ENCODE assay signal across 9 cellular contexts in the genomic region with DNA sequence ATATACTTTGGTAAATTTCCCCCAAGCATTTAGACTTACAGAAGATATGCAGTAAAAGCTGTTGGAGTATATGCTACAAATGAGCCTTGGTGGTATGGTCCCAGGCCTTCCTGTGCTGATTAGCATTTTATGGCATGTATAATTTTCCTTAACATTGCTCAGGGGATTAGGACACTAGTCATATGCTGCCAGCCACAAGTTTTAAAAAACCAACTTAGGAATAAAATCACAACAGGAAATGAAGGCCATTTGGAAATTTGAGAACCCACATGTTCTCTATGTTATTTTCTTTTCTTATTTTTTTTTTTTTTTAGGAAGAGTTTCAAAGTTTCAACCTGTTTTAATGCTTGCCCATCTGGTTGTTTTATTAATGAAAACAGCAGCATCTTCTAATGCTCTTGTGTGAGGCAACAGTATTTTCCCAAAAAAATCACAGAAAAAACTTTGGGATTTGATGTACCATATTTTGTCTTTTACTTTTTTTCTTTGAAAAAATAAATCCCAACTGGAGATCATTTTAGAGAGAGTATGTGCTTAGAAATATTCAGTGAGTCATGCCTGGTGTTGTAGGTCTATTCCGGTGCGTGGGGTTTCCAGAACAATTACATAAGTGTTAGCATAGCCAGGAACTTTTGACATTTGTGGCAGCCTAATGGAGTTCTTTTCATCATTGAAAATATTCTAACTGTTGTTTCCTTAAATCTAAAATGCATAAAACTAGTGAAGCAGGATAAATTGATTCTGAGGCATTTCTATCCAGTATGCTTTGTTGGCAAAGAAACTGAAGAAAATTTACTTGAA. TPM values are rescaled to one million over a fixed set of nuclear protein-coding genes. Genes with fewer than 3 reads are reported as not detected.
A peak's percentile ranks its signal among the peaks of the same experiment; 100 is the strongest.
DNase-seq lines count a peak whose midpoint lies in the region; ATAC-seq and TF ChIP-seq lines count a peak whose summit lies in the region.
"Had no signal": no experiment of that assay in that cellular context is flagged by ENCODE, and none has a peak within 500 bp of the region (broad histone marks: within the 10 kb centered on the region; RNA-seq: fewer than 3 reads in every experiment).

No MANE protein-coding gene starts in this region.

- TF ChIP-seq CTCF in PC-9 (conservative IDR thresholded peaks at IDR 0.05) (no peak), lung (IDR thresholded peaks at IDR 0.05; ENCODE audit: control extremely low read depth, extremely low read depth) (no peak)

- no peak overlapping the region for H2AK5ac ChIP-seq in neuronal stem cell (ENCODE audit: low read depth, low read length)

- H3K27ac ChIP-seq in ACC112 (ENCODE audit: low read depth, low read length) (peak overlapping the region; percentile 94), PC-9 (no peak overlapping the region), epithelial cell of prostate (peak overlapping the region; percentile 96), lung (ENCODE audit: low read depth in 1 of 2, low read length in 1 of 2) (peak overlapping the region in 1 of 2 donors; percentile 60), neuronal stem cell (replicated peaks; ENCODE audit: low read length) (no peak overlapping the region)

- ATAC-seq in lung (ENCODE audit: insufficient read depth, low FRiP score), result peak; percentile 20
- no peak for ATAC-seq in GM21576 (IDR thresholded peaks at IDR 0.05; ENCODE audit: unreplicated experiment)
- no peak for ATAC-seq in GM18505 (IDR thresholded peaks at IDR 0.05; ENCODE audit: unreplicated experiment)
- ATAC-seq: Panc1 had no signal

- no peaks in the 10 kb centered on the region for H3K79me1 ChIP-seq in neuronal stem cell (ENCODE audit: low read depth, low read length)

- H3K79me2 ChIP-seq in ACC112 (ENCODE audit: control insufficient read depth, insufficient read depth, low read length, unreplicated experiment) (no peaks in the 10 kb centered on the region), PC-9 (ENCODE audit: low read depth) (no peaks in the 10 kb centered on the region)

- DNase-seq in PC-9 (peak in 1 of 2 experiments; percentile 32), epithelial cell of prostate (ENCODE audit: low read depth, low spot score) (no peak), lung (ENCODE audit: low spot score) (no peak), germinal center (ENCODE audit: low spot score) (no peak), neuronal stem cell (ENCODE audit: low spot score) (no peak)

- CTCF ChIA-PET in PC-9 (lab: Charles Lee), result no interaction called here

- WGBS in lung, 2 donors, result 36 to 50% methylated on average over 2 of the region's 2 CpGs
- WGBS in neuronal stem cell (ENCODE audit: extremely low coverage in 2 of 2, insufficient read length in 2 of 2, insufficient replicate concordance in 1 of 2), 2 donors, result no CpG with 5 or more reads among the region's 2 CpGs

- H2BK12ac ChIP-seq in neuronal stem cell (ENCODE audit: low read length), result no peak overlapping the region

- no TSS peak for BruUV-seq in PC-9 (replicated peaks; lab: Mats Ljungman, UMichigan)

- 0 out of 2 replicates have a peak, but pooled peaks cover 5% of the 10 kb centered on the region for H3K9me2 ChIP-seq in PC-9 (ENCODE audit: insufficient read depth)

- peaks cover 60% of the 10 kb centered on the region for H3K4me1 ChIP-seq in ACC112 (ENCODE audit: control insufficient read depth, insufficient read depth, low read length, unreplicated experiment)
- H3K4me1 ChIP-seq in PC-9 (replicated peaks; ENCODE audit: insufficient read depth), result peaks cover 25% of the 10 kb centered on the region
- peaks cover 1 to 12% of the 10 kb centered on the region in 2 donors for H3K4me1 ChIP-seq in lung (ENCODE audit: control insufficient read depth in 2 of 2, insufficient read depth in 2 of 2, low read length in 2 of 2)
- H3K4me1 ChIP-seq in neuronal stem cell (ENCODE audit: control insufficient read depth in 2 of 2, insufficient read depth in 1 of 2, low read depth in 1 of 2, low read length in 2 of 2), result peaks cover 0 to 3% of the 10 kb centered on the region in 2 donors

- H3K9me3 ChIP-seq in PC-9 (ENCODE audit: insufficient read depth, low read depth) (peaks cover 5% of the 10 kb centered on the region), lung (ENCODE audit: control insufficient read depth in 2 of 2, insufficient read depth in 1 of 2, low read length in 1 of 2) (no peaks in the 10 kb centered on the region), neuronal stem cell (replicated peaks in 1 of 2; ENCODE audit: control insufficient read depth in 2 of 2, insufficient read depth in 1 of 2, low read depth in 1 of 2, low read length in 2 of 2) (no peaks in the 10 kb centered on the region)

- H4K20me1 ChIP-seq in PC-9 (ENCODE audit: insufficient read depth), result no peaks in the 10 kb centered on the region

- no peak overlapping the region for H3K4ac ChIP-seq in neuronal stem cell (ENCODE audit: low read length)

- H2BK120ac ChIP-seq in neuronal stem cell (ENCODE audit: low read depth, low read length), result no peak overlapping the region

- TF ChIP-seq POLR2A in GM18505 (IDR thresholded peaks at IDR 0.05; ENCODE audit: borderline replicate concordance, extremely low read depth, insufficient read depth, insufficient read length), result no peak

- no peak overlapping the region for H2BK15ac ChIP-seq in neuronal stem cell (ENCODE audit: low read length)

- intact Hi-C loops in PC-9 (cut with micrococcal nuclease; ENCODE audit: unreplicated experiment), result loop anchor here (5.0 kb wide), 1 partner anchor 78 kb away; no protein-coding TSS in a partner anchor

- H3K27me3 ChIP-seq in ACC112 (ENCODE audit: insufficient read depth, low read length) (no peaks in the 10 kb centered on the region), PC-9 (ENCODE audit: insufficient read depth, low read depth) (no peaks in the 10 kb centered on the region), lung (ENCODE audit: control insufficient read depth, insufficient read depth) (no peaks in the 10 kb centered on the region), neuronal stem cell (ENCODE audit: control insufficient read depth in 3 of 3, insufficient read depth in 3 of 3, low read depth in 1 of 3, low read length in 3 of 3) (no peaks in the 10 kb centered on the region)

- H3K9ac ChIP-seq in neuronal stem cell (ENCODE audit: low read depth, low read length, poor library complexity), result no peak overlapping the region

- no peak overlapping the region for H2AFZ ChIP-seq in ACC112 (ENCODE audit: low read length, unreplicated experiment)
- H2AFZ ChIP-seq in PC-9, result no peak overlapping the region
- no peak overlapping the region for H2AFZ ChIP-seq in neuronal stem cell (ENCODE audit: low read length)

- peak overlapping the region; percentile 28 for H3K4me3 ChIP-seq in ACC112 (ENCODE audit: low read depth, low read length)
- H3K4me3 ChIP-seq in PC-9, result no peak overlapping the region
- no peak overlapping the region for H3K4me3 ChIP-seq in lung
- H3K4me3 ChIP-seq in neuronal stem cell (ENCODE audit: low read length in 2 of 2), result no peak overlapping the region

- H3K23ac ChIP-seq in neuronal stem cell (ENCODE audit: low read depth, low read length, poor library complexity), result no peak overlapping the region

- no peak overlapping the region for H3K18ac ChIP-seq in neuronal stem cell (ENCODE audit: low read length)

- no peak overlapping the region for H2BK5ac ChIP-seq in neuronal stem cell (ENCODE audit: low read length)

- H3K36me3 ChIP-seq in ACC112 (ENCODE audit: insufficient read depth, low read length) (no peaks in the 10 kb centered on the region), PC-9 (ENCODE audit: low read depth) (no peaks in the 10 kb centered on the region), lung (ENCODE audit: control insufficient read depth in 2 of 2, insufficient read depth in 2 of 2, low read length in 2 of 2) (no peaks in the 10 kb centered on the region), neuronal stem cell (replicated peaks in 1 of 2; ENCODE audit: control insufficient read depth in 2 of 2, insufficient read depth in 2 of 2, low read length in 2 of 2) (no peaks in the 10 kb centered on the region)

- POLR2A ChIA-PET in PC-9 (lab: Charles Lee; ENCODE audit: unreplicated experiment), result interaction anchor here (0.7 kb wide), 3 partner anchors 19 to 756 kb away, joined by 3 to 22 read pairs (median 4); no protein-coding TSS in a partner anchor

- no peak overlapping the region for H4K8ac ChIP-seq in neuronal stem cell (ENCODE audit: low read depth, low read length)

- H3K4me2 ChIP-seq in PC-9, result 0 out of 2 replicates have a peak overlapping the region, but pooled peaks have one; percentile 1
- no peak overlapping the region for H3K4me2 ChIP-seq in neuronal stem cell (ENCODE audit: insufficient read depth, low read length, poor library complexity, severe bottlenecking)

- H4K91ac ChIP-seq in neuronal stem cell (ENCODE audit: low read depth, low read length, poor library complexity), result no peak overlapping the region

- H3K14ac ChIP-seq in neuronal stem cell (ENCODE audit: low read length), result no peak overlapping the region

- peaks cover 13% of the 10 kb centered on the region; the same call in 1 of the 2 replicates for H3F3A ChIP-seq in PC-9 (ENCODE audit: insufficient read depth, low read depth)

RNA-seq across cellular contexts. Expression of gene DUSP6, which starts 21.7 kb away (rescaled TPM):
- total RNA-seq in PC-9 (2021) (14.1 and 18.3 TPM in 2 replicates), lung (100 to 1,000 TPM; 168 to 187 TPM)
- polyA plus RNA-seq in lung, result 100 to 1,000 TPM in 1 of 2 donors, 10 to 100 TPM in 1; 37.8 to 141 TPM
- 22.5 TPM for polyA plus RNA-seq in neuronal stem cell (2013, experiment 1 of 2)
- 21.8 TPM for polyA plus RNA-seq in neuronal stem cell (2013, experiment 2 of 2)

Comparison
In these comparisons a context has a peak if more than half of its experiments do, and no peak if none do; other contexts are left out.
1. H3K27ac ChIP-seq: peak in ACC112 (single experiment) and epithelial cell of prostate (single experiment); none in PC-9 (single experiment) and neuronal stem cell (single experiment).